Comparison of ENCODE assay signal across 8 cellular contexts in genomic region chr4:56907009-56907408, GRCh38.
A peak's percentile ranks its signal among the peaks of the same experiment; 100 is the strongest.
DNase-seq lines count a peak whose midpoint lies in the region; ATAC-seq lines count a peak whose summit lies in the region.

No MANE protein-coding gene starts in this region.

- H3K4me3 ChIP-seq in HUES48 (ENCODE audit: low read depth, low read length) (peak overlapping the region; percentile 76), iPS-15b (ENCODE audit: low read depth, low read length) (peak overlapping the region; percentile 49)

- H3K27ac ChIP-seq in HUES48 (ENCODE audit: low read depth, low read length), result peak overlapping the region; percentile 87

- no peaks in the 10 kb centered on the region for H3K9me3 Mint-ChIP-seq in activated T-cell treated with anti-CD3 and anti-CD28 coated beads, Interleukin-2, amount 50 U/mL, for 24 hours

- peaks cover 36% of the 10 kb centered on the region for H3K4me1 Mint-ChIP-seq in activated T-cell treated with anti-CD3 and anti-CD28 coated beads, Interleukin-2, amount 50 U/mL, for 24 hours (ENCODE audit: low read depth)

- H3K4me3 Mint-ChIP-seq in activated T-cell treated with anti-CD3 and anti-CD28 coated beads, Interleukin-2, amount 50 U/mL, for 24 hours, result peak overlapping the region; percentile 87

- DNase-seq in activated T-cell treated with anti-CD3 and anti-CD28 coated beads, Interleukin-2, amount 50 U/mL, for 24 hours, result no peak
- DNase-seq in stimulated activated CD4-positive, alpha-beta T cell treated with anti-CD3 and anti-CD28 coated beads, Interleukin-4, amount 100 ng/mL, for 1 hour, result peak; percentile 16
- DNase-seq in NCI-H524 treated with DMSO at 0.1 percent for 48 hours (lab: John Stamatoyannopoulos, UW), result no peak

- H3K4me1 ChIP-seq in HUES48 (ENCODE audit: control insufficient read depth, insufficient read depth, low read length) (peaks cover 35% of the 10 kb centered on the region), iPS-15b (ENCODE audit: control insufficient read depth, insufficient read depth, low read length) (peaks cover 27% of the 10 kb centered on the region)

- H3K27me3 ChIP-seq in HUES48 (ENCODE audit: control insufficient read depth, insufficient read depth, low read length) (peaks cover 9% of the 10 kb centered on the region), iPS-15b (ENCODE audit: control insufficient read depth, insufficient read depth, low read length) (no peaks in the 10 kb centered on the region)

- no peaks in the 10 kb centered on the region for H3K9me3 ChIP-seq in HUES48 (ENCODE audit: control insufficient read depth, insufficient read depth, low read length)
- no peaks in the 10 kb centered on the region for H3K9me3 ChIP-seq in iPS-15b (ENCODE audit: control insufficient read depth, insufficient read depth, low read length)

- ATAC-seq in HG03139 (IDR thresholded peaks at IDR 0.05; ENCODE audit: unreplicated experiment) (no peak), GM19023 (IDR thresholded peaks at IDR 0.05; ENCODE audit: unreplicated experiment) (no peak), HG03097 (IDR thresholded peaks at IDR 0.05; ENCODE audit: low FRiP score, unreplicated experiment) (no peak)

- H3K27me3 Mint-ChIP-seq in activated T-cell treated with anti-CD3 and anti-CD28 coated beads, Interleukin-2, amount 50 U/mL, for 24 hours, result no peaks in the 10 kb centered on the region

- H3K36me3 Mint-ChIP-seq in activated T-cell treated with anti-CD3 and anti-CD28 coated beads, Interleukin-2, amount 50 U/mL, for 24 hours (ENCODE audit: low read depth), result peaks cover 27% of the 10 kb centered on the region

- H3K9ac ChIP-seq in HUES48 (ENCODE audit: low read depth, low read length) (peak overlapping the region; percentile 12; the same call in 1 of the 2 replicates), iPS-15b (ENCODE audit: low read depth, low read length) (peak overlapping the region; percentile 70)

- H3K36me3 ChIP-seq in HUES48 (ENCODE audit: control insufficient read depth, insufficient read depth, low read length) (peaks cover 14% of the 10 kb centered on the region), iPS-15b (ENCODE audit: control insufficient read depth, insufficient read depth, low read length) (no peaks in the 10 kb centered on the region)

- peak overlapping the region; percentile 87 for H3K27ac Mint-ChIP-seq in activated T-cell treated with anti-CD3 and anti-CD28 coated beads, Interleukin-2, amount 50 U/mL, for 24 hours
